In the genomic region with DNA sequence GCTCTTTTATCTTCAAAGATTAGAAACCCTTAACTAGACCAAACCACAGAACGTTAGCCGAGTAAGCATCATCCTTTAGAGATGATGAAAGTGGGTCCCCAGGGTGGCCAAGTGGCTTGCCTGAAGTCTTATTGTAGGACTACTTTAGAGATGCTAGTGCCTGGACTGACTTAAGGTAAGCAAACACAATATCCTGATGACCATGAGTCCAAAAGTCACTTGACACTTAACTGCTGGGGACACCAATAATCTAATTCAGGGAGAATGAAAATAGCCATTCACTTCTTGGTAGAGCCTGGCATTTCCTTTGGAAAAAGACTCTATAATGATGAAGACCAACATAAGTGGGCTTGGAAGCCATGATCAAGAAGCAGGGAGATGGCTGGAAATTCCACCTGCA, we compare ENCODE assay signal across 33 cellular contexts.
"Had no signal": no experiment of that assay in that cellular context is flagged by ENCODE, and none has a peak within 500 bp of the region (broad histone marks: within the 10 kb centered on the region; RNA-seq: fewer than 3 reads in every experiment).

No MANE protein-coding gene starts in this region.

- H3K4me3 ChIP-seq: MG63, Peyer's patch had no signal

- H3K36me3 Mint-ChIP-seq: activated CD8-positive, alpha-beta memory T cell treated with anti-CD3 and anti-CD28 coated beads, Interleukin-2, amount 10 ng/mL, durations not matched to agents 7 days and 5 days; activated naive CD4-positive, alpha-beta T cell treated with anti-CD3 and anti-CD28 coated beads, Interleukin-2, amount 10 ng/mL, durations not matched to agents 7 days and 5 days; activated naive CD8-positive, alpha-beta T cell; brain had no signal

- H3K27me3 Mint-ChIP-seq: activated naive CD8-positive, alpha-beta T cell; activated naive CD8-positive, alpha-beta T cell treated with anti-CD3 and anti-CD28 coated beads, Interleukin-2, amount 50 U/mL, for 24 hours had no signal

- H3K27ac ChIP-seq: Peyer's patch, WERI-Rb-1 had no signal

- H3K4me1 ChIP-seq: Peyer's patch had no signal

- H3K9me3 ChIP-seq: Peyer's patch had no signal

- ATAC-seq: activated CD8-positive, alpha-beta memory T cell treated with anti-CD3 and anti-CD28 coated beads, Interleukin-2, amount 10 ng/mL, durations not matched to agents 7 days and 5 days; activated naive CD8-positive, alpha-beta T cell treated with anti-CD3 and anti-CD28 coated beads, Interleukin-2, amount 50 U/mL, for 24 hours had no signal

- H3K36me3 ChIP-seq: MG63, Peyer's patch, WERI-Rb-1 had no signal

- H3K27me3 ChIP-seq: MG63, Peyer's patch had no signal

- DNase-seq: activated CD4-positive, alpha-beta memory T cell treated with anti-CD3 and anti-CD28 coated beads, Interleukin-2, amount 10 ng/mL, durations not matched to agents 7 days and 5 days; activated CD4-positive, alpha-beta T cell treated with anti-CD3 and anti-CD28 coated beads for 1 hour; activated CD4-positive, alpha-beta T cell treated with anti-CD3 and anti-CD28 coated beads for 48 hours; activated CD4-positive, CD25-positive, alpha-beta regulatory T cell; activated CD8-positive, alpha-beta memory T cell treated with anti-CD3 and anti-CD28 coated beads for 24 hours; activated CD8-positive, alpha-beta memory T cell treated with anti-CD3 and anti-CD28 coated beads, Interleukin-2, amount 10 ng/mL, durations not matched to agents 7 days and 5 days; activated CD8-positive, alpha-beta memory T cell treated with anti-CD3 and anti-CD28 coated beads, Interleukin-2, amount 50 U/mL, for 48 hours; activated effector memory CD4-positive, alpha-beta T cell treated with Interleukin-2 at 50 U/mL for 16 hours; activated naive CD4-positive, alpha-beta T cell treated with anti-CD3 and anti-CD28 coated beads, Interleukin-2, amount 10 ng/mL, durations not matched to agents 7 days and 5 days; activated naive CD8-positive, alpha-beta T cell treated with anti-CD3 and anti-CD28 coated beads, Interleukin-2, amount 50 U/mL, for 24 hours; activated T-cell treated with anti-CD3 and anti-CD28 coated beads, Interleukin-2, amount 50 U/mL, for 48 hours; anterior cingulate cortex; caudate nucleus; Kasumi-1; KG1; MG63; NCI-H1092; NCI-H1436 treated with DMSO at 0.1 percent for 48 hours; NCI-H1694 treated with DMSO at 0.1 percent for 48 hours; NCI-H2029; NCI-H345; NCI-H524 treated with DMSO at 0.1 percent for 48 hours; Peyer's patch; RPMI8226; SHP77 treated with DMSO at 0.1 percent for 48 hours; SW 1271; T-helper 1 cell; T-helper 2 cell; T-helper 9 cell; WERI-Rb-1 had no signal

- H3K27ac Mint-ChIP-seq: activated CD4-positive, alpha-beta memory T cell treated with anti-CD3 and anti-CD28 coated beads, Interleukin-2, amount 10 ng/mL, durations not matched to agents 7 days and 5 days; activated CD8-positive, alpha-beta memory T cell treated with anti-CD3 and anti-CD28 coated beads, Interleukin-2, amount 10 ng/mL, durations not matched to agents 7 days and 5 days; activated naive CD4-positive, alpha-beta T cell treated with anti-CD3 and anti-CD28 coated beads, Interleukin-2, amount 10 ng/mL, durations not matched to agents 7 days and 5 days; activated naive CD8-positive, alpha-beta T cell; activated naive CD8-positive, alpha-beta T cell treated with anti-CD3 and anti-CD28 coated beads, Interleukin-2, amount 50 U/mL, for 24 hours; brain had no signal

- H3K4me3 Mint-ChIP-seq: activated CD4-positive, alpha-beta memory T cell treated with anti-CD3 and anti-CD28 coated beads, Interleukin-2, amount 10 ng/mL, durations not matched to agents 7 days and 5 days; activated CD8-positive, alpha-beta memory T cell treated with anti-CD3 and anti-CD28 coated beads, Interleukin-2, amount 10 ng/mL, durations not matched to agents 7 days and 5 days; activated naive CD4-positive, alpha-beta T cell treated with anti-CD3 and anti-CD28 coated beads, Interleukin-2, amount 10 ng/mL, durations not matched to agents 7 days and 5 days; activated naive CD8-positive, alpha-beta T cell; activated naive CD8-positive, alpha-beta T cell treated with anti-CD3 and anti-CD28 coated beads, Interleukin-2, amount 50 U/mL, for 24 hours; brain had no signal

- FAIRE-seq: bronchial epithelial cell had no signal

- H3K9me3 Mint-ChIP-seq: activated CD4-positive, alpha-beta memory T cell treated with anti-CD3 and anti-CD28 coated beads, Interleukin-2, amount 10 ng/mL, durations not matched to agents 7 days and 5 days had no signal
